ENCODE assay signal across 28 cellular contexts in the genomic region with DNA sequence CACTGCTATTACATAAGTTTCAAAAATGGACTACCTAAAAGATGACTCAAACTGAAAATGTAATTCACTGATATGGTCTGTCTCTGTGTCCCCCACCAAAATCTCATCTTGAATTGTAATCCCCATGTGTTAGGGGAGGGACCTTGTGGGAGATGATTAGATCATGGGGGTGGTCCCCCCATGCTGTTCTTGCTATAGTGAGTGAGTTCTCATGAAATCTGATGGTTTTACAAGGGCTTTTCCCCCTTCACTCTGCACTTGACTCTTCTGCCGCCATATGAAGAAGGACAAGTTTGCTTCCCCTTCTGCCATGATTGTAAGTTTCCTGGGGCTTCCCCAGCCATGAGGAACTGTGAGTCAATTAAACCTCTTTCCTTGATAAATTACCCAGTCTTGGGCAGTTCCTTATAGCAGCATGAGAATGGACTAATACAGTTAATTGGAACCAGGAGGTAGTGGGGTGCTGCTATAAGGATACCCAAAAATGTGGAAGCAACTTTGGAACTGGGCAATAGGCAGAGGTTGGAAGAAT.
"Had no signal": no experiment of that assay in that cellular context is flagged by ENCODE, and none has a peak within 500 bp of the region (broad histone marks: within the 10 kb centered on the region; RNA-seq: fewer than 3 reads in every experiment).

No MANE protein-coding gene starts in this region.

- H3K36me3 ChIP-seq: left lung, lower lobe of right lung, neural progenitor cell, ovary, right atrium auricular region, stomach, thyroid gland, transverse colon, upper lobe of left lung, vagina had no signal

- H3K27ac Mint-ChIP-seq: immature natural killer cell, natural killer cell, nephron progenitor cell, neural progenitor cell, progenitor cell of endocrine pancreas had no signal

- H3K9me3 ChIP-seq: lower lobe of right lung, ovary, right atrium auricular region, testis, thyroid gland, transverse colon, vagina had no signal

- H3K27ac ChIP-seq: lower lobe of right lung, neural progenitor cell, ovary, right atrium auricular region, skin epidermis, testis, thyroid gland, transverse colon, upper lobe of left lung, vagina had no signal

- H3K4me2 ChIP-seq: neural progenitor cell had no signal

- H3K4me3 ChIP-seq: left lung, lower lobe of right lung, neural progenitor cell, ovary, right atrium auricular region, skin epidermis, stomach, testis, thyroid gland, transverse colon, upper lobe of left lung, vagina had no signal

- ATAC-seq: left colon, left lung, lower lobe of right lung, natural killer cell, sciatic nerve had no signal

- H3K4me3 Mint-ChIP-seq: immature natural killer cell, natural killer cell, nephron progenitor cell, neural progenitor cell had no signal

- DNase-seq: hypothalamus; immature natural killer cell; kidney; left colon; left lung; lower lobe of right lung; mammary epithelial cell; mesenchymal stem cell; natural killer cell; nephron progenitor cell; ovary; stimulated activated CD4-positive, alpha-beta T cell treated with anti-CD3 and anti-CD28 coated beads, Interleukin-12 subunit alpha, Interleukin-12 subunit beta, amount 100 ng/mL, for 4 hours; stimulated activated CD4-positive, alpha-beta T cell treated with anti-CD3 and anti-CD28 coated beads, Interleukin-15, amount 100 ng/mL, for 24 hours; stimulated activated CD4-positive, alpha-beta T cell treated with anti-CD3 and anti-CD28 coated beads, Interleukin-2, amount 100 ng/mL, for 24 hours; stimulated activated CD4-positive, alpha-beta T cell treated with anti-CD3 and anti-CD28 coated beads, Interleukin-4, amount 100 ng/mL, for 1 hour; stimulated activated naive CD4-positive, alpha-beta T cell; stomach; testis; thyroid gland; transverse colon; upper lobe of left lung had no signal

- H3K4me1 ChIP-seq: right atrium auricular region, testis, vagina had no signal

- H2AFZ ChIP-seq: neural progenitor cell had no signal

- FAIRE-seq: islet of Langerhans, kidney had no signal

- H3K27me3 ChIP-seq: left lung, neural progenitor cell, ovary, right atrium auricular region, stomach, testis, thyroid gland, transverse colon, upper lobe of left lung, vagina had no signal

- H3K9ac ChIP-seq: neural progenitor cell had no signal
